In genomic region chr5:109649371-109649770, GRCh38 we compare ENCODE assay signal across 13 cellular contexts.
"Had no signal": no experiment of that assay in that cellular context is flagged by ENCODE, and none has a peak within 500 bp of the region (broad histone marks: within the 10 kb centered on the region; RNA-seq: fewer than 3 reads in every experiment).

No MANE protein-coding gene starts in this region.

- H3K36me3 ChIP-seq: heart right ventricle had no signal

- FAIRE-seq: endometrium, TTC549 had no signal

- H3K9me3 ChIP-seq: heart right ventricle had no signal

- H3K27ac ChIP-seq: coronary artery, heart right ventricle had no signal

- DNase-seq: activated CD4-positive, alpha-beta T cell treated with anti-CD3 and anti-CD28 coated beads, Interleukin-2, amount 50 U/mL, for 4 hours; activated naive CD4-positive, alpha-beta T cell; activated naive CD8-positive, alpha-beta T cell treated with anti-CD3 and anti-CD28 coated beads, Interleukin-2, amount 10 ng/mL, durations not matched to agents 7 days and 5 days; activated T-cell treated with anti-CD3 and anti-CD28 coated beads for 4 hours; heart right ventricle; left ventricle myocardium superior; naive B cell; posterior cingulate gyrus; stimulated activated CD8-positive, alpha-beta memory T cell treated with anti-CD3 and anti-CD28 coated beads, Interleukin-4, amount 100 ng/mL, for 48 hours; stimulated activated naive CD4-positive, alpha-beta T cell had no signal

- H3K27me3 ChIP-seq: heart right ventricle had no signal

- H3K4me3 ChIP-seq: coronary artery, heart right ventricle had no signal

- H3K4me1 ChIP-seq: heart right ventricle had no signal
